ENCODE assay signal across 10 cellular contexts in genomic region chr11:123559418-123559817, GRCh38.
A peak's percentile ranks its signal among the peaks of the same experiment; 100 is the strongest.
DNase-seq lines count a peak whose midpoint lies in the region; ATAC-seq and TF ChIP-seq lines count a peak whose summit lies in the region.
"Had no signal": no experiment of that assay in that cellular context is flagged by ENCODE, and none has a peak within 500 bp of the region (broad histone marks: within the 10 kb centered on the region; RNA-seq: fewer than 3 reads in every experiment).

No MANE protein-coding gene starts in this region.

- H3K27me3 ChIP-seq in SJSA1 (replicated peaks) = no peaks in the 10 kb centered on the region

- TF ChIP-seq CTCF in GM20000 (IDR thresholded peaks at IDR 0.05; ENCODE audit: extremely low read depth, missing control alignments) = no peak

- no peak for ATAC-seq in HG02852 (IDR thresholded peaks at IDR 0.05; ENCODE audit: unreplicated experiment)
- no peak for ATAC-seq in HG03378 (IDR thresholded peaks at IDR 0.05; ENCODE audit: unreplicated experiment)

- H3K4me1 ChIP-seq in SJSA1 (replicated peaks) = peaks cover 37% of the 10 kb centered on the region

- peak overlapping the region; percentile 34 for H3K4me3 ChIP-seq in SJSA1
- H3K4me3 ChIP-seq in skin epidermis = peak overlapping the region in 4 of 7 experiments; percentile 14 to 34 (median 26)

- H3K27ac ChIP-seq in SJSA1 (peak overlapping the region; percentile 94), skin epidermis (peak overlapping the region in 11 of 21 experiments; percentile 3 to 75 (median 44))

- no peaks in the 10 kb centered on the region for H3K9me3 ChIP-seq in SJSA1 (replicated peaks)

- H3K36me3 ChIP-seq in SJSA1 = no peaks in the 10 kb centered on the region
- H3K36me3 ChIP-seq: WERI-Rb-1 had no signal

- DNase-seq in GM03348 (ENCODE audit: low spot score) = peak; percentile 64
- DNase-seq in SJSA1 (ENCODE audit: low read depth in 1 of 2, low spot score in 2 of 2) = no peak
- peak; percentile 57 for DNase-seq in hepatic stellate cell (ENCODE audit: low spot score)
- no peak for DNase-seq in GM20000 (ENCODE audit: low spot score)
- no peak for DNase-seq in NCI-H146 treated with DMSO at 0.1 percent for 48 hours (lab: John Stamatoyannopoulos, UW; ENCODE audit: unreplicated experiment)
- DNase-seq: NCI-H1417 treated with DMSO at 0.1 percent for 48 hours, WERI-Rb-1 had no signal

Comparison
In these comparisons a context has a peak if more than half of its experiments do, and no peak if none do; other contexts are left out.
1. DNase-seq: peak in GM03348 (single experiment) and hepatic stellate cell (single experiment); none in SJSA1 (0 of 2), GM20000 (single experiment) and NCI-H146 treated with DMSO at 0.1 percent for 48 hours (single experiment).